ENCODE assay signal across 17 cellular contexts in genomic region chr14:99600232-99600888, GRCh38. TPM values are rescaled to one million over a fixed set of nuclear protein-coding genes. Genes with fewer than 3 reads are reported as not detected.
DNase-seq lines count a peak whose midpoint lies in the region; ATAC-seq, FAIRE-seq and TF ChIP-seq lines count a peak whose summit lies in the region.
"Had no signal": no experiment of that assay in that cellular context is flagged by ENCODE, and none has a peak within 500 bp of the region (broad histone marks: within the 10 kb centered on the region; RNA-seq: fewer than 3 reads in every experiment).

No MANE protein-coding gene starts in this region.

- DNase-seq in BE2C, result no peak
- no peak for DNase-seq in OCI-LY7 (ENCODE audit: low spot score)
- DNase-seq in dorsolateral prefrontal cortex, result no peak
- no peak for DNase-seq in GM19239 (ENCODE audit: insufficient read length, low spot score)
- DNase-seq in GM13976 (ENCODE audit: low spot score), result no peak
- no peak for DNase-seq in foreskin keratinocyte
- no peak for DNase-seq in SIG-M5 treated with dmso at 0.1 percent for 504 hours (lab: John Stamatoyannopoulos, UW; ENCODE audit: unreplicated experiment)
- DNase-seq: activated CD4-positive, alpha-beta T cell treated with anti-CD3 and anti-CD28 coated beads, Interleukin-2, amount 10 ng/mL, durations not matched to agents 24 days and 14 days; activated naive CD4-positive, alpha-beta T cell treated with anti-CD3 and anti-CD28 coated beads, Interleukin-2, amount 10 ng/mL, durations not matched to agents 7 days and 5 days; NCI-H2029 treated with DMSO at 0.1 percent for 48 hours; NCI-H69; stimulated activated naive CD8-positive, alpha-beta T cell treated with anti-CD3 and anti-CD28 coated beads, Interleukin-15, amount 100 ng/mL, for 72 hours had no signal

- peak overlapping the region; percentile 99 for H3K4me3 ChIP-seq in BE2C (ENCODE audit: low read depth, low read length)
- H3K4me3 ChIP-seq in OCI-LY7 (ENCODE audit: low read depth, low read length, poor library complexity, severe bottlenecking), result no peak overlapping the region
- H3K4me3 ChIP-seq in dorsolateral prefrontal cortex, result peak overlapping the region in 2 of 59 donors; percentile 3 to 89
- peak overlapping the region; percentile 87 for H3K4me3 ChIP-seq in neural cell (ENCODE audit: low read length)
- H3K4me3 ChIP-seq: skin epidermis had no signal

- POLR2A ChIA-PET in OCI-LY7 (lab: Charles Lee), result no interaction called here

- H2AFZ ChIP-seq in OCI-LY7 (ENCODE audit: low read length), result no peak overlapping the region
- no peak overlapping the region for H2AFZ ChIP-seq in neural cell (ENCODE audit: low read depth, low read length)

- no peaks in the 10 kb centered on the region for H3K9me3 ChIP-seq in BE2C
- no peaks in the 10 kb centered on the region for H3K9me3 ChIP-seq in OCI-LY7 (ENCODE audit: low read length)
- no peaks in the 10 kb centered on the region for H3K9me3 ChIP-seq in neural cell (ENCODE audit: low read length)

- H3K4me1 ChIP-seq in BE2C (peaks cover 49% of the 10 kb centered on the region), OCI-LY7 (ENCODE audit: insufficient read depth, low read length, poor library complexity, severe bottlenecking) (peaks cover 17% of the 10 kb centered on the region), foreskin keratinocyte (peaks cover 9% of the 10 kb centered on the region)

- no peak for FAIRE-seq in GM19239 (lab: Jason Lieb, UNC)
- FAIRE-seq: bronchial epithelial cell had no signal

- H3F3A ChIP-seq in neural cell (ENCODE audit: insufficient read depth, low read length, poor library complexity, severe bottlenecking), result peaks cover under 1% of the 10 kb centered on the region

- in situ Hi-C loops in GM13976 (cut with MboI; ENCODE audit: low sequenced_read_pairs, unreplicated experiment), result no loop called here

- TF ChIP-seq CTCF in BE2C (IDR thresholded peaks at IDR 0.05; ENCODE audit: low read depth, low read length), result no peak
- TF ChIP-seq CTCF in OCI-LY7 (conservative IDR thresholded peaks at IDR 0.05; ENCODE audit: low read length), result no peak
- no peak for TF ChIP-seq CTCF in dorsolateral prefrontal cortex (IDR thresholded peaks at IDR 0.05 in 54 of 56, conservative IDR thresholded peaks at IDR 0.05 in 2 of 56; ENCODE audit: low read depth in 1 of 56, partially characterized antibody in 56 of 56)
- TF ChIP-seq CTCF in neural cell (IDR thresholded peaks at IDR 0.05; ENCODE audit: poor library complexity, severe bottlenecking), result no peak
- TF ChIP-seq CTCF in GM13976 (IDR thresholded peaks at IDR 0.05; ENCODE audit: borderline replicate concordance, control extremely low read depth, extremely low read depth, insufficient read depth, missing control alignments), result no peak
- no peak for TF ChIP-seq CTCF in foreskin keratinocyte (conservative IDR thresholded peaks at IDR 0.05)

- ATAC-seq in foreskin keratinocyte, result no peak
- ATAC-seq: stimulated activated naive CD8-positive, alpha-beta T cell treated with anti-CD3 and anti-CD28 coated beads, Interleukin-15, amount 100 ng/mL, for 72 hours had no signal

- no peak for TF ChIP-seq RAD21 in neural cell (conservative IDR thresholded peaks at IDR 0.05)

- no peaks in the 10 kb centered on the region for H3K9me2 ChIP-seq in OCI-LY7 (ENCODE audit: insufficient read depth, low read length)
- no peaks in the 10 kb centered on the region for H3K9me2 ChIP-seq in neural cell (ENCODE audit: insufficient read depth, low read length)

- peaks cover 22% of the 10 kb centered on the region for H3K36me3 ChIP-seq in BE2C
- no peaks in the 10 kb centered on the region for H3K36me3 ChIP-seq in OCI-LY7 (ENCODE audit: insufficient read depth, low read length)
- no peaks in the 10 kb centered on the region for H3K36me3 ChIP-seq in neural cell (ENCODE audit: insufficient read depth, low read length)

- CTCF ChIA-PET in OCI-LY7 (lab: Charles Lee; ENCODE audit: unreplicated experiment), result no interaction called here

- H3K27me3 ChIP-seq in BE2C (no peaks in the 10 kb centered on the region), dorsolateral prefrontal cortex (no peaks in the 10 kb centered on the region), neural cell (ENCODE audit: insufficient read depth, low read depth, low read length) (no peaks in the 10 kb centered on the region), foreskin keratinocyte (no peaks in the 10 kb centered on the region)

- BruUV-seq in OCI-LY7 (replicated peaks; lab: Mats Ljungman, UMichigan), result TSS peak; percentile 36

- no peak for TF ChIP-seq EP300 in neural cell (conservative IDR thresholded peaks at IDR 0.05; ENCODE audit: poor library complexity, severe bottlenecking)

- H3K9ac ChIP-seq in neural cell (ENCODE audit: low read length), result no peak overlapping the region

- no peaks in the 10 kb centered on the region for H4K20me1 ChIP-seq in OCI-LY7 (ENCODE audit: insufficient read depth, low read length)
- peaks cover 22% of the 10 kb centered on the region for H4K20me1 ChIP-seq in neural cell (ENCODE audit: insufficient read depth)

- H3K79me2 ChIP-seq in OCI-LY7 (ENCODE audit: insufficient read depth, low read depth, low read length) (no peaks in the 10 kb centered on the region), neural cell (replicated peaks; ENCODE audit: insufficient read depth, low read length) (peaks cover 62% of the 10 kb centered on the region)

- H3K4me2 ChIP-seq in OCI-LY7 (ENCODE audit: low read length) (peak overlapping the region; percentile 20; the same call in 1 of the 2 replicates), neural cell (ENCODE audit: low read length) (no peak overlapping the region)

- H3K27ac ChIP-seq in OCI-LY7 (ENCODE audit: low read depth, low read length, poor library complexity, severe bottlenecking) (no peak overlapping the region), dorsolateral prefrontal cortex (peak overlapping the region in 36 of 59 donors; percentile 22 to 91 (median 75)), neural cell (ENCODE audit: low read length) (no peak overlapping the region), foreskin keratinocyte (no peak overlapping the region)

- intact Hi-C loops in OCI-LY7 (cut with micrococcal nuclease; ENCODE audit: unreplicated experiment), result no loop called here
- intact Hi-C loops in dorsolateral prefrontal cortex (cut with DNase I), result no loop called here

TF ChIP-seq in neural cell, 6 proteins besides CTCF, POLR2A, EP300 and RAD21:
- no peak for TF ChIP-seq POLR2AphosphoS5 (IDR thresholded peaks at IDR 0.05)
- TF ChIP-seq TAF1 (IDR thresholded peaks at IDR 0.05; ENCODE audit: low read depth), result no peak
- no peak for TF ChIP-seq SMC3 (conservative IDR thresholded peaks at IDR 0.05; ENCODE audit: poor library complexity)
- no peak for TF ChIP-seq REST (IDR thresholded peaks at IDR 0.05; ENCODE audit: borderline replicate concordance)
- TF ChIP-seq MXI1 (conservative IDR thresholded peaks at IDR 0.05; ENCODE audit: poor library complexity, severe bottlenecking), result no peak
- no peak for TF ChIP-seq EZH2 (IDR thresholded peaks at IDR 0.05; ENCODE audit: borderline replicate concordance, insufficient read depth, low read length, poor library complexity, severe bottlenecking)

RNA-seq across cellular contexts. Expression of gene CCDC85C, which starts 3.6 kb away (rescaled TPM):
- polyA plus RNA-seq in BE2C (2012; ENCODE audit: insufficient read depth, insufficient read length, low read depth), result 66.5 TPM
- total RNA-seq in OCI-LY7 (2014; rRNA removed; shearing (Covaris generic)), result 3.6 and 6.4 TPM in 2 replicates
- total RNA-seq in OCI-LY7 (2022) (14.6 and 15.0 TPM in 2 replicates), dorsolateral prefrontal cortex (10 to 100 TPM; 16.6 to 63.8 (median 29.8) TPM), foreskin keratinocyte (51.9 and 65.2 TPM in 2 replicates)
- polyA plus RNA-seq in neural cell (24.8 and 25.5 TPM in 2 replicates), foreskin keratinocyte (26.0 and 35.4 TPM in 2 replicates)
- polyA minus RNA-seq in neural cell, result 34.8 and 37.5 TPM in 2 replicates

RNA-seq across cellular contexts. Expression of gene HHIPL1, which starts 44.6 kb away (rescaled TPM):
- polyA plus RNA-seq in BE2C (2012; ENCODE audit: insufficient read depth, insufficient read length, low read depth), result 0.14 TPM
- 0.25 and 1.5 TPM in 2 replicates for total RNA-seq in OCI-LY7 (2014; rRNA removed; shearing (Covaris generic))
- total RNA-seq in OCI-LY7 (2022) (0.61 and 0.72 TPM in 2 replicates), dorsolateral prefrontal cortex (10 to 100 TPM in 118 of 120 experiments, 1 to 10 TPM in 2; 8.6 to 35.8 (median 18.2) TPM), foreskin keratinocyte (0.46 and 0.71 TPM in 2 replicates)
- polyA plus RNA-seq in neural cell (0.04 and 0.47 TPM in 2 replicates), foreskin keratinocyte (0.45 and 0.58 TPM in 2 replicates)
- 0.93 and 1.2 TPM in 2 replicates for polyA minus RNA-seq in neural cell
- total RNA-seq: activated CD4-positive, alpha-beta T cell treated with anti-CD3 and anti-CD28 coated beads, Interleukin-2, amount 10 ng/mL, durations not matched to agents 24 days and 14 days; MCF 10A; T-helper 2 cell treated with Interferon-gamma antibody and Interleukin-4, amounts not matched to agents 100 ng/mL and 5 ng/mL, for 36 hours had no signal

Comparison
In these comparisons a context has a peak if more than half of its experiments do, and no peak if none do; other contexts are left out.
1. H3K27ac ChIP-seq: peak in dorsolateral prefrontal cortex (36 of 59); none in OCI-LY7 (single experiment), neural cell (single experiment) and foreskin keratinocyte (single experiment).